In the genomic region with DNA sequence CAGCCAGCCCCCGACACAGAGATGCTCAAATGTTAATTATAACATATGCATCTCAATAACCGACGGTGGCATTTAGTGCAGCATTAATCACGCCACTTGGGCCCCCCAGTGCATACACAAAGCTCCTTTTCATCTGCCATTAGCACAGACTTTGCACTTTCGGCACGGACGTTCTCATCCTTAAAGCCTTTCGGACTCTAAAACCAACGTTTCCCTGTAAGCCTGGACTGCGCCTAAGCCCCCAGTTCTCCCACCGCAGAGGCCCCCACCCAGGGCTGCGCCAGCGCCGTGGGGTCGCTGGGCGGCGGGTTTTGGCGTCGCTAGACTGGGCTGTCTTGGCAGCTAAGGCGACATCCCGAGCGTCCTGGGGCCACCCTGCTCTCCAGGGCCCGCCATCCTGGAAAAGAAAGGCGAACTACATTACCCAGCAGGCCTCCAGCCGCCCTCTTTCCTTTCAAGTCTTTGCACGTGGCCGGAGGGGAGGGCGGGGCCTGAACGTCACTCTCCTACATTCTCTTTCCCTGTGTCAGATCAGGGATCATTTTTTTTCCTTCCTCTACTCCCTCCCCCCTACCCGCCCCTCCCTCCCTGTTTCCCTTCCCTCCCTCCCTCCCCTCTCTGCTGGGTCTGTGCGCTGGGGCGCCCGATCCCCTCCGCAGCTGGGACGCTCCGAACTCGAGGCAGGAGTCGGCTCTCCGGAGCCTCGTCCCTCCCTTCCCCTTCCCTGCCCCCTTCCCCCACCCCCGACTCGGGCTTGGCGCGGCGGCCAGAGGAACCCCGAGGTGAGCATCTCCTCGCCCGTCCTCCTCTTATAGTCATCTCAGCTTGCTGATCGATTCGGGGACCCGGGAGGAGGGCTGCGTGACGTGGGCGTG, we compare ENCODE assay signal across 8 cellular contexts. TPM values are rescaled to one million over a fixed set of nuclear protein-coding genes. Genes with fewer than 3 reads are reported as not detected.
DNase-seq lines count a peak whose midpoint lies in the region; ATAC-seq and TF ChIP-seq lines count a peak whose summit lies in the region.

CTIF (plus strand) TSS at position 501 of the 875 bp plus-strand sequence. CDS start 80,535 bp downstream, outside the sequence.

- H3K9ac ChIP-seq in liver (ENCODE audit: low read depth in 1 of 2, low read length in 2 of 2): peak within 1 kb of the TSS; percentile 22 to 78

- no peaks in the 10 kb centered on the region for H3K27me3 ChIP-seq in liver (ENCODE audit: control insufficient read depth in 4 of 4, insufficient read depth in 4 of 4, low read length in 3 of 4)

- peak within 1 kb of the TSS; percentile 45 for H3K27ac ChIP-seq in C4-2B
- H3K27ac ChIP-seq in liver (ENCODE audit: low read depth in 1 of 2, low read length in 2 of 2): peak within 1 kb of the TSS; percentile 87 to 93

- H3K4me1 ChIP-seq in liver (ENCODE audit: control insufficient read depth in 4 of 4, insufficient read depth in 4 of 4, low read length in 3 of 4): peaks cover 1 to 21% (median 13%) of the 10 kb centered on the region in 4 donors

- H3K9me3 ChIP-seq in liver (ENCODE audit: control insufficient read depth in 4 of 4, low read length in 3 of 4): no peaks in the 10 kb centered on the region

- peak within 1 kb of the TSS; percentile 74 to 92 (median 90) for H3K4me3 ChIP-seq in liver (ENCODE audit: low read depth in 1 of 3, low read length in 3 of 3)

- TF ChIP-seq RAD21 in liver (IDR thresholded peaks at IDR 0.05): peak; percentile 31 to 36

- peak; percentile 68 for ATAC-seq in GM19351 (IDR thresholded peaks at IDR 0.05; ENCODE audit: unreplicated experiment)
- peak; percentile 80 for ATAC-seq in HG03460 (IDR thresholded peaks at IDR 0.05; ENCODE audit: unreplicated experiment)

- no peaks in the 10 kb centered on the region for H3K36me3 ChIP-seq in liver (ENCODE audit: control insufficient read depth in 4 of 4, insufficient read depth in 3 of 4, low read depth in 1 of 4, low read length in 3 of 4)

- WGBS in liver: 3% methylated on average over 54 of the region's 54 CpGs

- TF ChIP-seq CTCF in C4-2B (conservative IDR thresholded peaks at IDR 0.05) (no peak), liver (IDR thresholded peaks at IDR 0.05; ENCODE audit: low read depth, low read length, missing input control) (no peak)

- DNase-seq in NCI-H526 (lab: John Stamatoyannopoulos, UW): peak; percentile 94 to 98
- peak; percentile 22 to 53 for DNase-seq in activated CD4-positive, alpha-beta T cell treated with anti-CD3 and anti-CD28 coated beads, Interleukin-2, amount 50 U/mL, for 24 hours (ENCODE audit: low read depth in 1 of 2, low spot score in 1 of 2)
- DNase-seq in ecto neural progenitor cell (ENCODE audit: low spot score): peak; percentile 96
- DNase-seq in stimulated activated CD4-positive, alpha-beta T cell treated with anti-CD3 and anti-CD28 coated beads, Interleukin-2, amount 100 ng/mL, for 48 hours: peak; percentile 59 to 61

TF ChIP-seq in liver, 16 proteins besides CTCF, POLR2A, EP300 and RAD21:
- no peak for TF ChIP-seq HNF4G (IDR thresholded peaks at IDR 0.05)
- TF ChIP-seq, protein P1, sequence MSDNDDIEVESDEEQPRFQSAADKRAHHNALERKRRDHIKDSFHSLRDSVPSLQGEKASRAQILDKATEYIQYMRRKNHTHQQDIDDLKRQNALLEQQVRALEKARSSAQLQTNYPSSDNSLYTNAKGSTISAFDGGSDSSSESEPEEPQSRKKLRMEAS (IDR thresholded peaks at IDR 0.05): peak; percentile 47
- TF ChIP-seq FOXA2 (IDR thresholded peaks at IDR 0.05): no peak
- no peak for TF ChIP-seq ZBTB33 (IDR thresholded peaks at IDR 0.05)
- TF ChIP-seq ATF3 (IDR thresholded peaks at IDR 0.05): no peak
- TF ChIP-seq TAF1 (conservative IDR thresholded peaks at IDR 0.05): no peak
- TF ChIP-seq JUND (IDR thresholded peaks at IDR 0.05): no peak
- peak; percentile 34 to 59 for TF ChIP-seq RXRA (IDR thresholded peaks at IDR 0.05)
- peak in 1 of 2 donors; percentile 48 for TF ChIP-seq GABPA (IDR thresholded peaks at IDR 0.05 in 1 of 2, conservative IDR thresholded peaks at IDR 0.05 in 1 of 2)
- TF ChIP-seq, protein P2, sequence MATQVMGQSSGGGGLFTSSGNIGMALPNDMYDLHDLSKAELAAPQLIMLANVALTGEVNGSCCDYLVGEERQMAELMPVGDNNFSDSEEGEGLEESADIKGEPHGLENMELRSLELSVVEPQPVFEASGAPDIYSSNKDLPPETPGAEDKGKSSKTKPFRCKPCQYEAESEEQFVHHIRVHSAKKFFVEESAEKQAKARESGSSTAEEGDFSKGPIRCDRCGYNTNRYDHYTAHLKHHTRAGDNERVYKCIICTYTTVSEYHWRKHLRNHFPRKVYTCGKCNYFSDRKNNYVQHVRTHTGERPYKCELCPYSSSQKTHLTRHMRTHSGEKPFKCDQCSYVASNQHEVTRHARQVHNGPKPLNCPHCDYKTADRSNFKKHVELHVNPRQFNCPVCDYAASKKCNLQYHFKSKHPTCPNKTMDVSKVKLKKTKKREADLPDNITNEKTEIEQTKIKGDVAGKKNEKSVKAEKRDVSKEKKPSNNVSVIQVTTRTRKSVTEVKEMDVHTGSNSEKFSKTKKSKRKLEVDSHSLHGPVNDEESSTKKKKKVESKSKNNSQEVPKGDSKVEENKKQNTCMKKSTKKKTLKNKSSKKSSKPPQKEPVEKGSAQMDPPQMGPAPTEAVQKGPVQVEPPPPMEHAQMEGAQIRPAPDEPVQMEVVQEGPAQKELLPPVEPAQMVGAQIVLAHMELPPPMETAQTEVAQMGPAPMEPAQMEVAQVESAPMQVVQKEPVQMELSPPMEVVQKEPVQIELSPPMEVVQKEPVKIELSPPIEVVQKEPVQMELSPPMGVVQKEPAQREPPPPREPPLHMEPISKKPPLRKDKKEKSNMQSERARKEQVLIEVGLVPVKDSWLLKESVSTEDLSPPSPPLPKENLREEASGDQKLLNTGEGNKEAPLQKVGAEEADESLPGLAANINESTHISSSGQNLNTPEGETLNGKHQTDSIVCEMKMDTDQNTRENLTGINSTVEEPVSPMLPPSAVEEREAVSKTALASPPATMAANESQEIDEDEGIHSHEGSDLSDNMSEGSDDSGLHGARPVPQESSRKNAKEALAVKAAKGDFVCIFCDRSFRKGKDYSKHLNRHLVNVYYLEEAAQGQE (IDR thresholded peaks at IDR 0.05): peak; percentile 33
- peak; percentile 96 for TF ChIP-seq YY1 (IDR thresholded peaks at IDR 0.05)
- peak; percentile 29 for TF ChIP-seq SP1 (IDR thresholded peaks at IDR 0.05)
- TF ChIP-seq EGR1 (IDR thresholded peaks at IDR 0.05; ENCODE audit: low read depth in 2 of 2): no peak
- TF ChIP-seq HNF4A (conservative IDR thresholded peaks at IDR 0.05): peak; percentile 20 to 29
- TF ChIP-seq NR2F2 (IDR thresholded peaks at IDR 0.05): no peak
- no peak for TF ChIP-seq FOXA1 (IDR thresholded peaks at IDR 0.05)

RNA-seq across cellular contexts. Expression of gene CTIF, which starts in this region (rescaled TPM):
- 10 to 100 TPM; 10.6 to 26.7 TPM for total RNA-seq in liver
- 10 to 100 TPM; 11.2 to 13.3 TPM for polyA plus RNA-seq in liver

Comparison
In these comparisons a context has a peak if more than half of its experiments do, and no peak if none do; other contexts are left out.
1. Peak in every context shown above with its lines: DNase-seq, ATAC-seq, H3K4me3 ChIP-seq and H3K27ac ChIP-seq.
2. DNase-seq: peak in every context shown above with its lines; median percentile 96 in NCI-H526; 96 in ecto neural progenitor cell; 60 in stimulated activated CD4-positive, alpha-beta T cell treated with anti-CD3 and anti-CD28 coated beads, Interleukin-2, amount 100 ng/mL, for 48 hours; 38 in activated CD4-positive, alpha-beta T cell treated with anti-CD3 and anti-CD28 coated beads, Interleukin-2, amount 50 U/mL, for 24 hours.